Comparison of ENCODE assay signal across 11 cellular contexts in genomic region chr2:101753207-101753616, GRCh38. TPM values are rescaled to one million over a fixed set of nuclear protein-coding genes. Genes with fewer than 3 reads are reported as not detected.
DNase-seq lines count a peak whose midpoint lies in the region; ATAC-seq and TF ChIP-seq lines count a peak whose summit lies in the region.
"Had no signal": no experiment of that assay in that cellular context is flagged by ENCODE, and none has a peak within 500 bp of the region (broad histone marks: within the 10 kb centered on the region; RNA-seq: fewer than 3 reads in every experiment).

No MANE protein-coding gene starts in this region.

- H3K9me3 ChIP-seq in AG04450 (ENCODE audit: control insufficient read depth, insufficient read depth, low read length) = no peaks in the 10 kb centered on the region

- CTCF ChIA-PET in AG04450 (lab: Charles Lee) = interaction anchor here (1.3 kb wide), 1 partner anchor 78 kb away, joined by 6 read pairs; no protein-coding TSS in a partner anchor

- H3K4me3 Mint-ChIP-seq in chondrocyte (ENCODE audit: unreplicated experiment) = peak overlapping the region; percentile 8
- peak overlapping the region in 4 of 10 donors; percentile 5 to 40 (median 22) for H3K4me3 Mint-ChIP-seq in naive thymus-derived CD8-positive, alpha-beta T cell

- H3K27me3 Mint-ChIP-seq in chondrocyte (ENCODE audit: low read depth) = no peaks in the 10 kb centered on the region
- no peaks in the 10 kb centered on the region for H3K27me3 Mint-ChIP-seq in naive thymus-derived CD8-positive, alpha-beta T cell

- peak overlapping the region; percentile 22 for H3K27ac ChIP-seq in AG04450 (ENCODE audit: low read depth, low read length)
- H3K27ac ChIP-seq: C4-2B had no signal

- H3K27ac Mint-ChIP-seq in chondrocyte (ENCODE audit: unreplicated experiment) = peak overlapping the region; percentile 80
- H3K27ac Mint-ChIP-seq in naive thymus-derived CD8-positive, alpha-beta T cell = peak overlapping the region in 7 of 10 donors; percentile 16 to 61 (median 56)
- H3K27ac Mint-ChIP-seq in activated naive CD4-positive, alpha-beta T cell treated with anti-CD3 and anti-CD28 coated beads, Interleukin-2, amount 50 U/mL, for 72 hours = no peak overlapping the region

- H3K36me3 Mint-ChIP-seq in chondrocyte (ENCODE audit: low read depth) = peaks cover 1% of the 10 kb centered on the region
- peaks cover 0 to 11% (median 0%) of the 10 kb centered on the region in 3 donors for H3K36me3 Mint-ChIP-seq in naive thymus-derived CD8-positive, alpha-beta T cell
- H3K36me3 Mint-ChIP-seq in activated naive CD4-positive, alpha-beta T cell treated with anti-CD3 and anti-CD28 coated beads, Interleukin-2, amount 50 U/mL, for 72 hours = peaks cover 0 to 7% of the 10 kb centered on the region in 2 donors

- POLR2A ChIA-PET in AG04450 (lab: Yijun Ruan, JAX) = interaction anchor here (0.9 to 1.3 kb wide), 2 partner anchors 11 to 74 kb away, joined by 3 read pairs; no protein-coding TSS in a partner anchor
- POLR2A ChIA-PET in naive thymus-derived CD8-positive, alpha-beta T cell (lab: Charles Lee) = interaction anchor here (0.7 kb wide), 1 partner anchor 27 kb away, joined by 4 read pairs; no protein-coding TSS in a partner anchor

- TF ChIP-seq CTCF in AG04450 (IDR thresholded peaks at IDR 0.05; ENCODE audit: low read depth, low read length) (no peak), chondrocyte (IDR thresholded peaks at IDR 0.05) (no peak), GM13977 (IDR thresholded peaks at IDR 0.05; ENCODE audit: extremely low read depth, insufficient read depth, missing control alignments) (no peak)

- peaks cover 74% of the 10 kb centered on the region for H3K4me1 Mint-ChIP-seq in chondrocyte (ENCODE audit: low read depth)
- peaks cover 36 to 79% (median 75%) of the 10 kb centered on the region in 4 donors for H3K4me1 Mint-ChIP-seq in naive thymus-derived CD8-positive, alpha-beta T cell

- in situ Hi-C loops in GM13977 (cut with MboI; ENCODE audit: low pct_unique_long_range_greater_than_20kb, low sequenced_read_pairs, unreplicated experiment) = no loop called here

- no peak for ATAC-seq in naive thymus-derived CD8-positive, alpha-beta T cell
- no peak for ATAC-seq in activated naive CD4-positive, alpha-beta T cell treated with anti-CD3 and anti-CD28 coated beads, Interleukin-2, amount 50 U/mL, for 72 hours

- DNase-seq in AG04450 (ENCODE audit: low read depth, low spot score) (no peak), NCI-H69 (lab: John Stamatoyannopoulos, UW) (peak; percentile 8), chondrocyte (ENCODE audit: low spot score) (no peak), DMS114 treated with DMSO at 0.1 percent for 48 hours (lab: John Stamatoyannopoulos, UW; ENCODE audit: unreplicated experiment) (no peak), NCI-H187 (lab: John Stamatoyannopoulos, UW) (no peak), GM13977 (ENCODE audit: low spot score) (no peak)
- DNase-seq in naive thymus-derived CD8-positive, alpha-beta T cell = no peak
- DNase-seq in activated naive CD4-positive, alpha-beta T cell treated with anti-CD3 and anti-CD28 coated beads, Interleukin-2, amount 50 U/mL, for 72 hours (ENCODE audit: low spot score in 2 of 2) = no peak
- DNase-seq: NCI-H2029, RPMI8226 had no signal

- H3K27me3 ChIP-seq in AG04450 (ENCODE audit: control insufficient read depth, insufficient read depth, low read length) = no peaks in the 10 kb centered on the region

- no peak overlapping the region for H3K4me3 ChIP-seq in AG04450 (ENCODE audit: low read depth, low read length)

- no peaks in the 10 kb centered on the region for H3K9me3 Mint-ChIP-seq in chondrocyte (ENCODE audit: low read depth)
- peaks cover 0 to 2% (median 0%) of the 10 kb centered on the region in 9 donors for H3K9me3 Mint-ChIP-seq in naive thymus-derived CD8-positive, alpha-beta T cell
- no peaks in the 10 kb centered on the region for H3K9me3 Mint-ChIP-seq in activated naive CD4-positive, alpha-beta T cell treated with anti-CD3 and anti-CD28 coated beads, Interleukin-2, amount 50 U/mL, for 72 hours

RNA-seq across cellular contexts. Expression of gene MAP4K4, which starts 55.7 kb away (rescaled TPM):
- polyA plus RNA-seq in AG04450 (2011; rRNA removed) = 152 and 158 TPM in 2 replicates
- 227 and 248 TPM in 2 replicates for polyA minus RNA-seq in AG04450 (2011; rRNA and poly(A)+ RNA removed)
- total RNA-seq in chondrocyte = 98.2 to 122 TPM (median 121 TPM) in 3 replicates
- total RNA-seq in naive thymus-derived CD8-positive, alpha-beta T cell = 100 to 1,000 TPM; 116 to 122 TPM
- polyA plus RNA-seq in naive thymus-derived CD8-positive, alpha-beta T cell = 10 to 100 TPM in 2 of 3 donors, 1 to 10 TPM in 1; 9.5 to 26.6 (median 13.0) TPM
- total RNA-seq in activated naive CD4-positive, alpha-beta T cell treated with anti-CD3 and anti-CD28 coated beads, Interleukin-2, amount 50 U/mL, for 72 hours = 10 to 100 TPM; 82.9 to 94.3 TPM

Comparison
In these comparisons a context has a peak if more than half of its experiments do, and no peak if none do; other contexts are left out.
1. H3K27ac Mint-ChIP-seq: peak in chondrocyte (single experiment) and naive thymus-derived CD8-positive, alpha-beta T cell (7 of 10); none in activated naive CD4-positive, alpha-beta T cell treated with anti-CD3 and anti-CD28 coated beads, Interleukin-2, amount 50 U/mL, for 72 hours (0 of 2).